6 cellular contexts compared by ENCODE assay signal in genomic region chr22:50581950-50582561, GRCh38.
A peak's percentile ranks its signal among the peaks of the same experiment; 100 is the strongest.
DNase-seq lines count a peak whose midpoint lies in the region; TF ChIP-seq lines count a peak whose summit lies in the region.

No MANE protein-coding gene starts in this region.

- H3K9ac ChIP-seq in NT2/D1 (ENCODE audit: insufficient read length, low read depth) (peak overlapping the region; percentile 93), duodenal mucosa (ENCODE audit: low read depth in 1 of 2, low read length in 2 of 2) (peak overlapping the region; percentile 90 to 95)

- TF ChIP-seq CTCF in retinal pigment epithelial cell (conservative IDR thresholded peaks at IDR 0.05; ENCODE audit: low read depth, low read length) = no peak

- H3K36me3 ChIP-seq in NT2/D1 (ENCODE audit: insufficient read depth, insufficient read length, low read length) = peaks cover 35% of the 10 kb centered on the region
- H3K36me3 ChIP-seq in duodenal mucosa (ENCODE audit: control insufficient read depth in 1 of 2, insufficient read depth in 2 of 2, low read length in 2 of 2) = peaks cover 0 to 22% of the 10 kb centered on the region in 2 donors

- H3K4me3 ChIP-seq in NT2/D1 (ENCODE audit: insufficient read length, low read depth) (peak overlapping the region; percentile 72), duodenal mucosa (ENCODE audit: low read depth in 1 of 2, low read length in 2 of 2) (peak overlapping the region; percentile 81 to 92), retinal pigment epithelial cell (ENCODE audit: low read length) (peak overlapping the region; percentile 72)

- peak overlapping the region; percentile 99 for H3K27ac ChIP-seq in duodenal mucosa (ENCODE audit: low read depth, low read length)

- H3K9me3 ChIP-seq in NT2/D1 (ENCODE audit: insufficient read depth, low read length) (no peaks in the 10 kb centered on the region), duodenal mucosa (ENCODE audit: control insufficient read depth in 1 of 2, low read length in 2 of 2) (no peaks in the 10 kb centered on the region)

- H3K27me3 ChIP-seq in NT2/D1 (ENCODE audit: insufficient read depth, insufficient read length) = no peaks in the 10 kb centered on the region
- no peaks in the 10 kb centered on the region for H3K27me3 ChIP-seq in duodenal mucosa (ENCODE audit: control insufficient read depth in 1 of 2, insufficient read depth in 2 of 2, low read length in 2 of 2)

- DNase-seq in GM19240 (ENCODE audit: insufficient read length, low spot score) (peak; percentile 52), NT2/D1 (ENCODE audit: low read depth, low spot score) (no peak), retinal pigment epithelial cell (ENCODE audit: low read depth) (no peak), NCI-H2107 (lab: John Stamatoyannopoulos, UW) (no peak), NCI-H1436 (lab: John Stamatoyannopoulos, UW) (no peak)

- H3K4me1 ChIP-seq in NT2/D1 (ENCODE audit: insufficient read depth, insufficient read length) (peaks cover 4% of the 10 kb centered on the region), duodenal mucosa (ENCODE audit: control insufficient read depth in 1 of 2, insufficient read depth in 2 of 2, low read length in 2 of 2) (peaks cover 24 to 32% of the 10 kb centered on the region in 2 donors)
